In genomic region chr7:155534691-155535090, GRCh38 we compare ENCODE assay signal across 29 cellular contexts. TPM values are rescaled to one million over a fixed set of nuclear protein-coding genes. Genes with fewer than 3 reads are reported as not detected.
"Had no signal": no experiment of that assay in that cellular context is flagged by ENCODE, and none has a peak within 500 bp of the region (broad histone marks: within the 10 kb centered on the region; RNA-seq: fewer than 3 reads in every experiment).

No MANE protein-coding gene starts in this region.

- H3K4me3 Mint-ChIP-seq: activated CD4-positive, alpha-beta T cell treated with anti-CD3 and anti-CD28 coated beads, Interleukin-2, amount 10 ng/mL, durations not matched to agents 24 days and 14 days; activated CD8-positive, alpha-beta memory T cell treated with anti-CD3 and anti-CD28 coated beads, Interleukin-2, amount 10 ng/mL, durations not matched to agents 7 days and 5 days; activated naive CD4-positive, alpha-beta T cell treated with anti-CD3 and anti-CD28 coated beads for 36 hours; activated T-cell treated with anti-CD3 and anti-CD28 coated beads, Interleukin-2, amount 50 U/mL, for 24 hours; activated T-helper 1 cell treated with anti-CD3 and anti-CD28 coated beads, Interleukin-12 subunit alpha, Interleukin-12 subunit beta, Interleukin-2, Interleukin-4 antibody, amounts not matched to agents 30 ng/mL and 10 ng/mL and 1 ng/mL, durations not matched to agents 14 hours and 24 hours and 36 hours had no signal

- H3K27ac Mint-ChIP-seq: activated B cell treated with CpG ODN at 0.5 μM for 24 hours; activated CD4-positive, alpha-beta T cell treated with anti-CD3 and anti-CD28 coated beads, Interleukin-2, amount 10 ng/mL, durations not matched to agents 24 days and 14 days; activated CD8-positive, alpha-beta memory T cell treated with anti-CD3 and anti-CD28 coated beads, Interleukin-2, amount 10 ng/mL, durations not matched to agents 7 days and 5 days; activated naive CD4-positive, alpha-beta T cell treated with anti-CD3 and anti-CD28 coated beads for 36 hours; activated naive CD8-positive, alpha-beta T cell; activated T-cell treated with anti-CD3 and anti-CD28 coated beads, Interleukin-2, amount 50 U/mL, for 24 hours; activated T-helper 1 cell treated with anti-CD3 and anti-CD28 coated beads, Interleukin-12 subunit alpha, Interleukin-12 subunit beta, Interleukin-2, Interleukin-4 antibody, amounts not matched to agents 30 ng/mL and 10 ng/mL and 1 ng/mL, durations not matched to agents 14 hours and 24 hours and 36 hours; brain; T-helper 17 cell had no signal

- ATAC-seq: activated CD8-positive, alpha-beta memory T cell treated with anti-CD3 and anti-CD28 coated beads, Interleukin-2, amount 10 ng/mL, durations not matched to agents 7 days and 5 days; PC-3; T-helper 17 cell had no signal

- H3K9me3 Mint-ChIP-seq: activated B cell treated with CpG ODN at 0.5 μM for 24 hours; activated CD4-positive, alpha-beta T cell treated with anti-CD3 and anti-CD28 coated beads, Interleukin-2, amount 10 ng/mL, durations not matched to agents 24 days and 14 days; activated naive CD4-positive, alpha-beta T cell treated with anti-CD3 and anti-CD28 coated beads for 36 hours; activated T-cell treated with anti-CD3 and anti-CD28 coated beads, Interleukin-2, amount 50 U/mL, for 24 hours; activated T-helper 1 cell treated with anti-CD3 and anti-CD28 coated beads, Interleukin-12 subunit alpha, Interleukin-12 subunit beta, Interleukin-2, Interleukin-4 antibody, amounts not matched to agents 30 ng/mL and 10 ng/mL and 1 ng/mL, durations not matched to agents 14 hours and 24 hours and 36 hours; central memory CD8-positive, alpha-beta T cell had no signal

- H3K36me3 Mint-ChIP-seq: activated CD8-positive, alpha-beta memory T cell treated with anti-CD3 and anti-CD28 coated beads, Interleukin-2, amount 10 ng/mL, durations not matched to agents 7 days and 5 days; activated naive CD8-positive, alpha-beta T cell; brain had no signal

- DNase-seq: activated B cell treated with CpG ODN at 0.5 μM for 24 hours; activated CD4-positive, alpha-beta T cell treated with anti-CD3 and anti-CD28 coated beads for 1 hour; activated CD4-positive, alpha-beta T cell treated with anti-CD3 and anti-CD28 coated beads, Interleukin-2, amount 10 ng/mL, durations not matched to agents 24 days and 14 days; activated CD4-positive, alpha-beta T cell treated with anti-CD3 and anti-CD28 coated beads, Interleukin-2, amount 50 U/mL, for 48 hours; activated CD8-positive, alpha-beta memory T cell treated with anti-CD3 and anti-CD28 coated beads, Interleukin-2, amount 10 ng/mL, durations not matched to agents 7 days and 5 days; activated gamma-delta T cell; activated naive CD4-positive, alpha-beta T cell treated with anti-CD3 and anti-CD28 coated beads for 36 hours; activated T-cell treated with anti-CD3 and anti-CD28 coated beads, Interleukin-2, amount 50 U/mL, for 24 hours; KG1; MV-4-11; NCI-H1092 treated with DMSO at 0.1 percent for 48 hours; NCI-H1417 treated with DMSO at 0.1 percent for 48 hours; NCI-H1694; NCI-H2029; NCI-H2107; NCI-H345; NCI-H510A; NK-92 treated with Interleukin-12 subunit alpha and Interleukin-12 subunit beta, amount 100 ng/mL, for 24 hours; PC-3; SHP77 treated with DMSO at 0.1 percent for 48 hours; T-helper 17 cell; T1000 had no signal

RNA-seq across cellular contexts. Expression of gene CNPY1, which starts 11.7 kb away (rescaled TPM):
- total RNA-seq: activated B cell treated with CpG ODN at 0.5 μM for 24 hours; activated CD4-positive, alpha-beta T cell treated with anti-CD3 and anti-CD28 coated beads, Interleukin-2, amount 10 ng/mL, durations not matched to agents 24 days and 14 days; activated CD8-positive, alpha-beta memory T cell treated with anti-CD3 and anti-CD28 coated beads, Interleukin-2, amount 10 ng/mL, durations not matched to agents 7 days and 5 days; activated naive CD4-positive, alpha-beta T cell treated with anti-CD3 and anti-CD28 coated beads for 36 hours; activated T-helper 1 cell treated with anti-CD3 and anti-CD28 coated beads, Interleukin-12 subunit alpha, Interleukin-12 subunit beta, Interleukin-2, Interleukin-4 antibody, amounts not matched to agents 30 ng/mL and 10 ng/mL and 1 ng/mL, durations not matched to agents 14 hours and 24 hours and 36 hours; astrocyte; MCF 10A; PC-3; SK-MEL-5; T-helper 17 cell had no signal
